Comparison of ENCODE assay signal across 23 cellular contexts in the genomic region with DNA sequence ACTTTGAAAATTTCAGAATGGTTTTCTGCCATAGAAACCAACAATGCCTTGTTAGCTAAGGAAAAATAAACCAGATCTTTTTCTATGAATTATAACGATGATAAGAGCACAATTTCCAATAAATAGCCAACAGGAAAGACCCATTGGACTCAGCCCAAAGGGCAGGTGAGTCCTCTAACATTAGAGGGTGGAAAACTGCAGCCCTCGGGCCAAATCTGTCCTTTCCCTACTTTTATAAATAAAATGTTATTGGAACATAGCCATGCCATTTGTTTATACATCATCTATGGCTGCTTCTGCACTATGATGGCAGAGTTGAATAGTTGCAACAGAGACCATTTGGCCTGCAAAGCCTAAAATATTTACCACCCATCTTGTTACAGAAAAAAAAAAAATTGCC.
DNase-seq lines count a peak whose midpoint lies in the region; ATAC-seq and TF ChIP-seq lines count a peak whose summit lies in the region.
"Had no signal": no experiment of that assay in that cellular context is flagged by ENCODE, and none has a peak within 500 bp of the region (broad histone marks: within the 10 kb centered on the region; RNA-seq: fewer than 3 reads in every experiment).

No MANE protein-coding gene starts in this region.

- H3K4me3 ChIP-seq in SJCRH30 = no peak overlapping the region
- H3K4me3 ChIP-seq: GM23248 had no signal

- H3K27ac ChIP-seq in SJCRH30 (peak overlapping the region; percentile 88), caudate nucleus (ENCODE audit: low read depth, low read length) (peak overlapping the region; percentile 95), substantia nigra (ENCODE audit: low read depth, low read length, poor library complexity, severe bottlenecking) (peak overlapping the region; percentile 75)
- H3K27ac ChIP-seq: GM23248, HL-60 had no signal

- peaks cover under 1% of the 10 kb centered on the region for H3K36me3 Mint-ChIP-seq in endothelial cell (ENCODE audit: low read depth, unreplicated experiment)
- H3K36me3 Mint-ChIP-seq: CD4-positive, CD25-positive, alpha-beta regulatory T cell; CD8-positive, alpha-beta memory T cell; IgD-negative memory B cell had no signal

- H3K4me1 ChIP-seq in SJCRH30 = peaks cover 51% of the 10 kb centered on the region

- no peaks in the 10 kb centered on the region for H3K36me3 ChIP-seq in SJCRH30
- H3K36me3 ChIP-seq: BE2C had no signal

- H3K4me1 Mint-ChIP-seq in endothelial cell (ENCODE audit: unreplicated experiment) = peaks cover 64% of the 10 kb centered on the region
- H3K4me1 Mint-ChIP-seq: CD4-positive, CD25-positive, alpha-beta regulatory T cell; CD8-positive, alpha-beta memory T cell had no signal

- H3K27ac Mint-ChIP-seq in endothelial cell (ENCODE audit: unreplicated experiment) = peak overlapping the region; percentile 40
- H3K27ac Mint-ChIP-seq: CD8-positive, alpha-beta memory T cell; IgD-negative memory B cell had no signal

- DNase-seq in SJCRH30 (no peak), caudate nucleus (lab: John Stamatoyannopoulos, UW) (no peak), endothelial cell (ENCODE audit: low spot score) (no peak), substantia nigra (lab: John Stamatoyannopoulos, UW) (no peak), retina (no peak), GM13976 (ENCODE audit: low spot score) (no peak)
- DNase-seq in stimulated activated CD4-positive, alpha-beta T cell treated with anti-CD3 and anti-CD28 coated beads, Interleukin-12 subunit alpha, Interleukin-12 subunit beta, amount 100 ng/mL, for 4 hours = no peak
- DNase-seq: ACHN; BE2C; C1 segment of cervical spinal cord; CD4-positive, CD25-positive, alpha-beta regulatory T cell; CD8-positive, alpha-beta memory T cell; COR-L47; DMS 273 treated with DMSO at 0.1 percent for 48 hours; DMS53; DND-41; GM23248; HCEC 1CT; KBM-7 had no signal

- no peak for ATAC-seq in GM19463 (IDR thresholded peaks at IDR 0.05; ENCODE audit: unreplicated experiment)
- ATAC-seq: HepG2 had no signal

- H3K27me3 Mint-ChIP-seq in endothelial cell (ENCODE audit: unreplicated experiment) = peaks cover 4% of the 10 kb centered on the region
- H3K27me3 Mint-ChIP-seq: CD4-positive, CD25-positive, alpha-beta regulatory T cell; CD8-positive, alpha-beta memory T cell; IgD-negative memory B cell had no signal

- no peaks in the 10 kb centered on the region for H3K9me3 Mint-ChIP-seq in endothelial cell (ENCODE audit: unreplicated experiment)

- in situ Hi-C loops in GM13976 (cut with MboI; ENCODE audit: low sequenced_read_pairs, unreplicated experiment) = no loop called here

- no peaks in the 10 kb centered on the region for H3K27me3 ChIP-seq in SJCRH30
- H3K27me3 ChIP-seq: BE2C had no signal

- H3K9me3 ChIP-seq in SJCRH30 (replicated peaks) = no peaks in the 10 kb centered on the region
- H3K9me3 ChIP-seq: BE2C had no signal

- TF ChIP-seq CTCF in endothelial cell (IDR thresholded peaks at IDR 0.05; ENCODE audit: unreplicated experiment) (no peak), GM13976 (IDR thresholded peaks at IDR 0.05; ENCODE audit: borderline replicate concordance, control extremely low read depth, extremely low read depth, insufficient read depth, missing control alignments) (no peak)

- no peak overlapping the region for H3K4me3 Mint-ChIP-seq in endothelial cell (ENCODE audit: unreplicated experiment)
- H3K4me3 Mint-ChIP-seq: CD4-positive, CD25-positive, alpha-beta regulatory T cell; CD8-positive, alpha-beta memory T cell; IgD-negative memory B cell had no signal
